Comparison of ENCODE assay signal across 8 cellular contexts in the genomic region with DNA sequence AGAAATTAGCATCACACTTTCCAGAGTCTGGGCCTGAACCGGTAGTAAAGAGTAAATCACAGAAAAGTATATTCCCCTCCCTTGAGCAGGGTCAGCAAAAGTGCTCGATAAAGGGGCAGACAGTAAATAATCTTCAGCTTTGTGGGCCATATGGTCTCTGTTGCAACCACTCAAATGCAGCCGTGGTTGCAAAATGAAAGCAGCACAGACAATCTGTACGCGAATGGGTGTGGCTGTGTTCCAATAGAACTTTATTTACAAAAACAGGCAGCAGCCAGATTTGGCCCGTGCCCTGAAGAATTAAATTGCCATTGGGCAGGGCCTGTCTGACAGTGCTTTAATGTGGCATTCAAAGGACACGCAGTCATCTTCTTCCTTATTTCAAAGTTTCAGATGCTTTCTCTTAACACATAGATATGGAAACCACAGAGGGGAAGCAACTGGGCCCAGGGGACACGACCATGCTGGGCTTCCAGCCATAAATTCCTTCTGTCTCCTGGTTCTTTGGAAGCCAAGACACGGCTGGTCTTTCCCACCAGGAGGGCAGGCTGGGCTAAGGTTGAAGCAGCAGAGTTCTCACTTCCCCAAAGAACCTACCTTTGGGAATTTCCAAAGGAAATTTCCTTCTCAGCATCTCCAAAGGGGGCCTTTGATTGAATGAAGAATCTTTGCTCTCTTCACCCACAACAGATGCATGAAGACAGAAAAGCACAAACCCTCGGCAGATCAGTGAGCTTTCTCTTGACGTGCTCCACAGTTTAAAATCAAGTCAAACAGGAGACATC.
A peak's percentile ranks its signal among the peaks of the same experiment; 100 is the strongest.
DNase-seq lines count a peak whose midpoint lies in the region; ATAC-seq and TF ChIP-seq lines count a peak whose summit lies in the region.

No MANE protein-coding gene starts in this region.

- no peak overlapping the region for H3K4me3 ChIP-seq in gastroesophageal sphincter

- H3K36me3 ChIP-seq in gastroesophageal sphincter: no peaks in the 10 kb centered on the region

- peaks cover 0 to 70% (median 29%) of the 10 kb centered on the region in 3 donors for H3K4me1 ChIP-seq in gastroesophageal sphincter

- ATAC-seq in HG03460 (IDR thresholded peaks at IDR 0.05; ENCODE audit: unreplicated experiment) (peak; percentile 44), T-cell (replicated peaks in 1 of 4) (peak in 3 of 4 experiments; percentile 44 to 75 (median 65)), gastroesophageal sphincter (peak; percentile 41), HG03342 (IDR thresholded peaks at IDR 0.05; ENCODE audit: unreplicated experiment) (no peak)
- peak; percentile 95 for ATAC-seq in stimulated activated memory B cell treated with anti-CD40 and anti-IgM and Interleukin-4, amounts not matched to agents 10 μg/mL and 1 μg/mL and 100 μg/mL, for 72 hours

- DNase-seq in COLO829 (ENCODE audit: low spot score): peak; percentile 87
- DNase-seq in T-cell: peak in 17 of 34 experiments; percentile 2 to 50 (median 18)
- DNase-seq in activated CD4-positive, alpha-beta T cell treated with anti-CD3 and anti-CD28 coated beads for 48 hours: no peak
- no peak for DNase-seq in NCI-H2227 (lab: John Stamatoyannopoulos, UW; ENCODE audit: unreplicated experiment)

- H3K4me3 Mint-ChIP-seq in T-cell: peak overlapping the region; percentile 13 to 52 (median 22)
- H3K4me3 Mint-ChIP-seq in stimulated activated memory B cell treated with anti-CD40 and anti-IgM and Interleukin-4, amounts not matched to agents 10 μg/mL and 1 μg/mL and 100 μg/mL, for 72 hours: no peak overlapping the region

- POLR2A ChIA-PET in T-cell (lab: Charles Lee): no interaction called here

- TF ChIP-seq CTCF in gastroesophageal sphincter (IDR thresholded peaks at IDR 0.05): no peak

- no peak for TF ChIP-seq POLR2A in gastroesophageal sphincter (IDR thresholded peaks at IDR 0.05)

- CTCF ChIA-PET in T-cell (lab: Charles Lee): no interaction called here

- 36 to 39% methylated on average over 4 to 5 of the region's 11 CpGs for WGBS in gastroesophageal sphincter (ENCODE audit: low coverage in 1 of 2), 2 donors

- peaks cover 0 to 3% of the 10 kb centered on the region in 2 donors for H3K27me3 Mint-ChIP-seq in T-cell
- H3K27me3 Mint-ChIP-seq in stimulated activated memory B cell treated with anti-CD40 and anti-IgM and Interleukin-4, amounts not matched to agents 10 μg/mL and 1 μg/mL and 100 μg/mL, for 72 hours: peaks cover 24% of the 10 kb centered on the region

- H3K27ac Mint-ChIP-seq in T-cell: peak overlapping the region; percentile 7 to 9
- H3K27ac Mint-ChIP-seq in stimulated activated memory B cell treated with anti-CD40 and anti-IgM and Interleukin-4, amounts not matched to agents 10 μg/mL and 1 μg/mL and 100 μg/mL, for 72 hours: no peak overlapping the region

- TF ChIP-seq EP300 in gastroesophageal sphincter (IDR thresholded peaks at IDR 0.05): no peak

- H3K9me3 ChIP-seq in gastroesophageal sphincter: no peaks in the 10 kb centered on the region

- H3K9me3 Mint-ChIP-seq in T-cell: no peaks in the 10 kb centered on the region
- H3K9me3 Mint-ChIP-seq in stimulated activated memory B cell treated with anti-CD40 and anti-IgM and Interleukin-4, amounts not matched to agents 10 μg/mL and 1 μg/mL and 100 μg/mL, for 72 hours: peaks cover 5% of the 10 kb centered on the region

- H3K27me3 ChIP-seq in gastroesophageal sphincter: no peaks in the 10 kb centered on the region

- H3K36me3 Mint-ChIP-seq in T-cell: no peaks in the 10 kb centered on the region
- no peaks in the 10 kb centered on the region for H3K36me3 Mint-ChIP-seq in stimulated activated memory B cell treated with anti-CD40 and anti-IgM and Interleukin-4, amounts not matched to agents 10 μg/mL and 1 μg/mL and 100 μg/mL, for 72 hours

- peak overlapping the region; percentile 15 to 56 (median 44) for H3K27ac ChIP-seq in gastroesophageal sphincter

- H3K4me1 Mint-ChIP-seq in T-cell: peaks cover 32 to 52% (median 51%) of the 10 kb centered on the region in 3 donors
- H3K4me1 Mint-ChIP-seq in stimulated activated memory B cell treated with anti-CD40 and anti-IgM and Interleukin-4, amounts not matched to agents 10 μg/mL and 1 μg/mL and 100 μg/mL, for 72 hours: peaks cover 50% of the 10 kb centered on the region
